Comparison of ENCODE assay signal across 9 cellular contexts in genomic region chr19:1169921-1170885, GRCh38. TPM values are rescaled to one million over a fixed set of nuclear protein-coding genes. Genes with fewer than 3 reads are reported as not detected.
A peak's percentile ranks its signal among the peaks of the same experiment; 100 is the strongest.
DNase-seq lines count a peak whose midpoint lies in the region; ATAC-seq, FAIRE-seq and TF ChIP-seq lines count a peak whose summit lies in the region.
"Had no signal": no experiment of that assay in that cellular context is flagged by ENCODE, and none has a peak within 500 bp of the region (broad histone marks: within the 10 kb centered on the region; RNA-seq: fewer than 3 reads in every experiment).

No MANE protein-coding gene starts in this region.

- BruUV-seq in IMR-90 (replicated peaks; lab: Mats Ljungman, UMichigan): no TSS peak

- peak overlapping the region; percentile 99 for H2AK9ac ChIP-seq in IMR-90 (replicated peaks; ENCODE audit: low read depth, low read length, poor library complexity)

- peaks cover 8 to 77% of the 10 kb centered on the region in 2 experiments; a peak in 3 of 4 replicates for H3K79me1 ChIP-seq in IMR-90 (ENCODE audit: low read depth in 1 of 2, low read length in 2 of 2)

- peak overlapping the region; percentile 86 for H3K4me3 ChIP-seq in ACC112 (ENCODE audit: low read depth, low read length)
- no peak overlapping the region for H3K4me3 ChIP-seq in IMR-90 (ENCODE audit: insufficient read depth, low read depth, low read length)
- no peak overlapping the region for H3K4me3 ChIP-seq in bronchial epithelial cell (ENCODE audit: low read depth, low read length)
- H3K4me3 ChIP-seq in Karpas-422 (ENCODE audit: low read length): no peak overlapping the region
- H3K4me3 ChIP-seq: right atrium auricular region had no signal

- H3K4me2 ChIP-seq in IMR-90 (ENCODE audit: low read depth, low read length): peak overlapping the region; percentile 90; the same call in 1 of the 2 replicates
- no peak overlapping the region for H3K4me2 ChIP-seq in Karpas-422 (ENCODE audit: low read depth, low read length, poor library complexity, severe bottlenecking)

- in situ Hi-C loops in IMR-90 (cut with MboI; ENCODE audit: low sequenced_read_pairs): no loop called here

- peak overlapping the region; percentile 72 for H2BK120ac ChIP-seq in IMR-90 (ENCODE audit: low read depth, low read length)

- no peaks in the 10 kb centered on the region for H3K9me2 ChIP-seq in Karpas-422 (replicated peaks; ENCODE audit: insufficient read depth, low read length)

- peak overlapping the region; percentile 99 for H3K23ac ChIP-seq in IMR-90 (ENCODE audit: low read depth, low read length)

- 68% methylated on average over 34 of the region's 52 CpGs; no CpG with 5 or more reads in 1 of the 2 experiments for WGBS in IMR-90 (ENCODE audit: extremely low coverage in 2 of 2, insufficient read length in 1 of 2), 2 experiments

- H2BK15ac ChIP-seq in IMR-90 (ENCODE audit: low read depth, low read length): no peak overlapping the region

- H3K9me3 ChIP-seq in IMR-90 (ENCODE audit: control insufficient read depth, insufficient read depth, low read length) (peaks cover 2% of the 10 kb centered on the region; the same call in 1 of the 2 replicates), Karpas-422 (ENCODE audit: low read length) (no peaks in the 10 kb centered on the region; the same call in 1 of the 2 replicates)
- H3K9me3 ChIP-seq: right atrium auricular region had no signal

- peak overlapping the region; percentile 67; the same call in 1 of the 2 replicates for H3K18ac ChIP-seq in IMR-90 (ENCODE audit: low read depth, low read length)

- H3K27me3 ChIP-seq in ACC112 (ENCODE audit: insufficient read depth, low read length) (no peaks in the 10 kb centered on the region), IMR-90 (ENCODE audit: control insufficient read depth, insufficient read depth, low read length) (no peaks in the 10 kb centered on the region), bronchial epithelial cell (ENCODE audit: control insufficient read depth, insufficient read depth, low read length) (no peaks in the 10 kb centered on the region), Karpas-422 (ENCODE audit: low read length) (no peaks in the 10 kb centered on the region)
- H3K27me3 ChIP-seq: right atrium auricular region had no signal

- dilution Hi-C loops in IMR-90 (cut with HindIII; ENCODE audit: low sequenced_read_pairs, unreplicated experiment): no loop called here

- peak; percentile 9 for ATAC-seq in IMR-90 (ENCODE audit: low read depth)

- peaks cover 20% of the 10 kb centered on the region for H3K9me1 ChIP-seq in IMR-90 (ENCODE audit: insufficient read depth, low read length)

- no peak overlapping the region for H2AFZ ChIP-seq in ACC112 (ENCODE audit: low read length, unreplicated experiment)
- H2AFZ ChIP-seq in IMR-90 (replicated peaks; ENCODE audit: low read length, poor library complexity): peak overlapping the region; percentile 73
- H2AFZ ChIP-seq in Karpas-422 (ENCODE audit: low read length): no peak overlapping the region

- intact Hi-C loops in IMR-90 (cut with micrococcal nuclease): loop anchor here (5.0 kb wide), 1 partner anchor 38 kb away; no protein-coding TSS in a partner anchor

- H4K8ac ChIP-seq in IMR-90 (ENCODE audit: low read depth in 2 of 2, low read length in 2 of 2): peak overlapping the region in 1 of 2 experiments; percentile 88; a peak in 2 of 4 replicates

- H3K9ac ChIP-seq in IMR-90 (ENCODE audit: low read depth, low read length): 0 out of 2 replicates have a peak overlapping the region, but pooled peaks have one; percentile 40
- no peak overlapping the region for H3K9ac ChIP-seq in Karpas-422 (ENCODE audit: low read length)

- H3K4me1 ChIP-seq in ACC112 (ENCODE audit: control insufficient read depth, insufficient read depth, low read length, unreplicated experiment) (peaks cover 37% of the 10 kb centered on the region), IMR-90 (ENCODE audit: control insufficient read depth, insufficient read depth, low read length) (peaks cover 37% of the 10 kb centered on the region), Karpas-422 (ENCODE audit: low read length) (peaks cover 11% of the 10 kb centered on the region)

- H3K14ac ChIP-seq in IMR-90 (replicated peaks; ENCODE audit: low read depth, low read length): peak overlapping the region; percentile 83

- H2BK5ac ChIP-seq in IMR-90 (ENCODE audit: low read depth, low read length, poor library complexity, severe bottlenecking): peak overlapping the region; percentile 92

- TF ChIP-seq POLR2A in IMR-90 (IDR thresholded peaks at IDR 0.05; ENCODE audit: low read depth, low read length): no peak

- H3K4ac ChIP-seq in IMR-90 (ENCODE audit: low read depth, low read length): peak overlapping the region; percentile 88

- CTCF ChIA-PET in IMR-90 (lab: Yijun Ruan, JAX): interaction anchor here (0.6 kb wide), 1 partner anchor 188 kb away, joined by 5 read pairs; no protein-coding TSS in a partner anchor

- POLR2A ChIA-PET in IMR-90 (lab: Charles Lee; ENCODE audit: unreplicated experiment): no interaction called here

- peak; percentile 88 for FAIRE-seq in bronchial epithelial cell (lab: Jason Lieb, UNC)

- H3K36me3 ChIP-seq in ACC112 (ENCODE audit: insufficient read depth, low read length) (peaks cover 5% of the 10 kb centered on the region; the same call in 1 of the 2 replicates), IMR-90 (ENCODE audit: control insufficient read depth, insufficient read depth, low read length) (peaks cover 15% of the 10 kb centered on the region), bronchial epithelial cell (ENCODE audit: control insufficient read depth, insufficient read depth, low read length) (peaks cover 11% of the 10 kb centered on the region), Karpas-422 (ENCODE audit: insufficient read depth, low read length) (peaks cover 3% of the 10 kb centered on the region; the same call in 1 of the 2 replicates)
- H3K36me3 ChIP-seq: right atrium auricular region had no signal

- H2BK20ac ChIP-seq in IMR-90 (ENCODE audit: low read depth, low read length): peak overlapping the region; percentile 37; the same call in 1 of the 2 replicates

- H4K91ac ChIP-seq in IMR-90 (ENCODE audit: insufficient read depth, low read depth, low read length): peak overlapping the region; percentile 92

- DNase-seq in IMR-90 (peak; percentile 83), bronchial epithelial cell (ENCODE audit: low read depth) (peak; percentile 56), myocyte (ENCODE audit: low read depth) (peak; percentile 59), NCI-H2171 (lab: John Stamatoyannopoulos, UW) (no peak), NCI-H2081 (lab: John Stamatoyannopoulos, UW) (no peak), Karpas-422 (no peak)
- no peak for DNase-seq in stimulated activated CD4-positive, alpha-beta T cell treated with anti-CD3 and anti-CD28 coated beads, Interleukin-4, amount 100 ng/mL, for 4 hours

- peaks cover 84% of the 10 kb centered on the region for H3K79me2 ChIP-seq in ACC112 (ENCODE audit: control insufficient read depth, insufficient read depth, low read length, unreplicated experiment)
- H3K79me2 ChIP-seq in Karpas-422 (ENCODE audit: low read length): peaks cover 65% of the 10 kb centered on the region

- peak overlapping the region; percentile 96 for H2AK5ac ChIP-seq in IMR-90 (ENCODE audit: low read depth, low read length)

- H3K27ac ChIP-seq in ACC112 (ENCODE audit: low read depth, low read length) (peak overlapping the region; percentile 83), IMR-90 (ENCODE audit: insufficient read depth, low read length) (peak overlapping the region; percentile 90), Karpas-422 (ENCODE audit: low read length) (no peak overlapping the region)
- H3K27ac ChIP-seq: right atrium auricular region had no signal

- 0 out of 2 replicates have a peak overlapping the region, but pooled peaks have one; percentile 80 for H4K5ac ChIP-seq in IMR-90 (ENCODE audit: low read depth, low read length)

- TF ChIP-seq RAD21 in IMR-90 (IDR thresholded peaks at IDR 0.05; ENCODE audit: low read length): no peak

- H3K56ac ChIP-seq in IMR-90 (ENCODE audit: extremely low read depth, insufficient read depth, low read length): no peak overlapping the region

- H4K20me1 ChIP-seq in IMR-90 (ENCODE audit: insufficient read depth, low read length): peaks cover 67% of the 10 kb centered on the region
- no peaks in the 10 kb centered on the region; the same call in 1 of the 2 replicates for H4K20me1 ChIP-seq in Karpas-422 (ENCODE audit: insufficient read depth, low read depth, low read length)

- TF ChIP-seq CTCF in IMR-90 (conservative IDR thresholded peaks at IDR 0.05; ENCODE audit: low read depth, low read length) (no peak), bronchial epithelial cell (IDR thresholded peaks at IDR 0.05; ENCODE audit: insufficient read depth, low read length, severe bottlenecking) (no peak)

TF ChIP-seq in IMR-90, 13 proteins besides CTCF, POLR2A, EP300 and RAD21 (continues in another document):
- TF ChIP-seq NFE2L2 (IDR thresholded peaks at IDR 0.05; ENCODE audit: low read depth, low read length) (no peak), SMC3 (IDR thresholded peaks at IDR 0.05; ENCODE audit: low read depth, low read length) (no peak), RCOR1 (IDR thresholded peaks at IDR 0.05; ENCODE audit: insufficient replicate concordance, low read length) (no peak), FOS (IDR thresholded peaks at IDR 0.05; ENCODE audit: low read depth, low read length) (no peak), RFX5 (IDR thresholded peaks at IDR 0.05; ENCODE audit: low read depth, low read length) (no peak), USF2 (IDR thresholded peaks at IDR 0.05; ENCODE audit: low read depth, low read length) (peak; percentile 92)

RNA-seq across cellular contexts. Expression of gene SBNO2, which starts 3.9 kb away (rescaled TPM):
- total RNA-seq in IMR-90 (2012; rRNA removed) (13.4 and 13.6 TPM in 2 replicates), bronchial epithelial cell (16.8 and 22.8 TPM in 2 replicates), myocyte (23.3 and 25.0 TPM in 2 replicates)
- 40.4 and 40.5 TPM in 2 replicates for polyA plus RNA-seq in IMR-90 (2012; rRNA removed)
- 16.4 and 33.2 TPM in 2 replicates for polyA plus RNA-seq in IMR-90 (2012; cell fraction: cytosol; rRNA removed)
- polyA plus RNA-seq in IMR-90 (2012; cell fraction: nucleus; rRNA removed; ENCODE audit: low replicate concordance): 123 and 292 TPM in 2 replicates
- 22.5 TPM for polyA plus RNA-seq in myocyte (2012)
- 7.9 and 17.1 TPM in 2 replicates for total RNA-seq in Karpas-422 (2014; rRNA removed; shearing (Covaris generic); ENCODE audit: low replicate concordance)

RNA-seq across cellular contexts. Expression of gene STK11, which starts 35.4 kb away (rescaled TPM):
- 39.3 and 45.0 TPM in 2 replicates for total RNA-seq in IMR-90 (2012; rRNA removed)
- 40.9 and 42.8 TPM in 2 replicates for polyA plus RNA-seq in IMR-90 (2012; rRNA removed)
- 35.6 and 50.4 TPM in 2 replicates for polyA plus RNA-seq in IMR-90 (2012; cell fraction: cytosol; rRNA removed)
- polyA plus RNA-seq in IMR-90 (2012; cell fraction: nucleus; rRNA removed; ENCODE audit: low replicate concordance): 146 and 257 TPM in 2 replicates
- 110 and 117 TPM in 2 replicates for total RNA-seq in bronchial epithelial cell
- total RNA-seq in myocyte: 86.3 and 94.9 TPM in 2 replicates
- 45.8 TPM for polyA plus RNA-seq in myocyte (2012)
- 40.3 and 102 TPM in 2 replicates for total RNA-seq in Karpas-422 (2014; rRNA removed; shearing (Covaris generic); ENCODE audit: low replicate concordance)

Comparison
In these comparisons a context has a peak if more than half of its experiments do, and no peak if none do; other contexts are left out.
1. DNase-seq: peak in IMR-90 (single experiment), bronchial epithelial cell (single experiment) and myocyte (single experiment); none in NCI-H2171 (single experiment), stimulated activated CD4-positive, alpha-beta T cell treated with anti-CD3 and anti-CD28 coated beads, Interleukin-4, amount 100 ng/mL, for 4 hours (0 of 2), NCI-H2081 (0 of 2) and Karpas-422 (single experiment).